In the genomic region with DNA sequence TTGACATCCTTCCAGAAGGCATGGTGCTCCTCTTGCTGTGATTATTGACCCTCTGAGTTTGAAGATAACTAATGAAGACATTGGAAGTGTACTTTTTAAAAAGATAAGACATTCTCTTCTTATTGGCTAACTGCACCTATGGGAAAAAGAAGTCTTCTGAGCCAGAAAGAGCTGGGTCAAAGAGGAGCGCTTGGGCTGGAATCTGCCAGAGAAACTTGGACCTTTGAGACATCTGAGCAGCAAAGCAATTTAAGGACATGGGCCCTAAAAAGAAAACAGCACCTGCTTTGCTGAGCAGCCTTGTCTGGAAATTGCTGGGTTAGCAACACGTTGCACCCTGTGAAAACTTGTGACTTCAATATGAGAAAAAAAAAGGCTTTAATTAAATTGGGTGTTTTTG, we compare ENCODE assay signal across 27 cellular contexts. TPM values are rescaled to one million over a fixed set of nuclear protein-coding genes. Genes with fewer than 3 reads are reported as not detected.
"Had no signal": no experiment of that assay in that cellular context is flagged by ENCODE, and none has a peak within 500 bp of the region (broad histone marks: within the 10 kb centered on the region; RNA-seq: fewer than 3 reads in every experiment).

No MANE protein-coding gene starts in this region.

- H3K4me1 Mint-ChIP-seq: endodermal cell, immature natural killer cell had no signal

- DNase-seq: cerebellar nuclear complex; colonic mucosa; cortex of kidney; effector CD8-positive, alpha-beta T cell; effector memory CD8-positive, alpha-beta T cell; endodermal cell; erythroblast; esophagus squamous epithelium; foreskin fibroblast; foreskin melanocyte; gastrocnemius medialis; glutamatergic neuron; head of caudate nucleus; hypothalamus; immature natural killer cell; islet precursor cell; kidney; left cardiac atrium; left lung; lower lobe of right lung; mesenchymal stem cell; mucosa of descending colon had no signal

- H3K9me3 ChIP-seq: colonic mucosa, esophagus squamous epithelium, gastrocnemius medialis, left lung, lower lobe of right lung, mucosa of descending colon had no signal

- H3K79me2 ChIP-seq: hepatocyte had no signal

- H3K27ac ChIP-seq: colonic mucosa, epithelial cell of prostate, esophagus squamous epithelium, gastrocnemius medialis, hepatocyte, left lung, lower lobe of right lung had no signal

- H3K27me3 ChIP-seq: colonic mucosa, esophagus squamous epithelium, gastrocnemius medialis, hepatocyte, left lung had no signal

- H3K36me3 ChIP-seq: colonic mucosa, esophagus squamous epithelium, gastrocnemius medialis, left lung, lower lobe of right lung had no signal

- H3K4me2 ChIP-seq: hepatocyte had no signal

- ATAC-seq: effector memory CD8-positive, alpha-beta T cell; esophagus mucosa; gastrocnemius medialis; left lung; lower lobe of right lung; mucosa of descending colon had no signal

- H3K4me3 Mint-ChIP-seq: dendritic cell treated with granulocyte-macrophage colony-stimulating factor and Interleukin-4, amounts not matched to agents 40 ng/mL and 50 ng/mL, for 4 days; effector memory CD8-positive, alpha-beta T cell; endodermal cell; immature natural killer cell; mesothelial cell of epicardium had no signal

- H3K4me3 ChIP-seq: colonic mucosa, esophagus squamous epithelium, gastrocnemius medialis, hepatocyte, left lung, lower lobe of right lung, mucosa of descending colon had no signal

- H3K4me1 ChIP-seq: colonic mucosa, left lung had no signal

- H2AFZ ChIP-seq: hepatocyte had no signal

- H3K27ac Mint-ChIP-seq: dendritic cell treated with granulocyte-macrophage colony-stimulating factor and Interleukin-4, amounts not matched to agents 40 ng/mL and 50 ng/mL, for 4 days; effector memory CD8-positive, alpha-beta T cell; endodermal cell; immature natural killer cell; mesothelial cell of epicardium had no signal

- H3K9me3 Mint-ChIP-seq: dendritic cell treated with granulocyte-macrophage colony-stimulating factor and Interleukin-4, amounts not matched to agents 40 ng/mL and 50 ng/mL, for 4 days; effector memory CD8-positive, alpha-beta T cell had no signal

- H3K36me3 Mint-ChIP-seq: immature natural killer cell had no signal

RNA-seq across cellular contexts. Expression of a gene that starts 27.8 kb away (rescaled TPM):
- total RNA-seq: endodermal cell had no signal
- polyA plus RNA-seq: immature natural killer cell had no signal
